Comparison of ENCODE assay signal across 25 cellular contexts in the genomic region with DNA sequence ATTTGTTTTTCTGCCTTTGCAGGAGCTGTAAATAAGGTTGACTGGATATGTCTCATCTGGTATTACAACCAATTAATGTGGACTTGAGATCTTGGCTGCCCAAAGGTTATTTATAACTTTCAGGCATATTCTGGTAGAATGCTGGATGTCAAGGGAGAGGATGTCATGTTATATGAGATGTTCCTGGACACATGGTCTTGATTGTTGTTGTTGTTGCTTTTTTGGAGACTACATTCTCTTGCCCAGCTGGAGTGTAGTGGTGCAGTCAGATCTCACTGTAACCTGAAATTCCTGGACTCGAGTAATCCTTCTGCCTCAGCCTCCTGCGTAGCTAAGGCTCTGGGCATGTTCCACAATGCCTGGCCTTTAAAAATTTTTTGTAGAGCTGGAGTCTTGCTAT.
"Had no signal": no experiment of that assay in that cellular context is flagged by ENCODE, and none has a peak within 500 bp of the region (broad histone marks: within the 10 kb centered on the region; RNA-seq: fewer than 3 reads in every experiment).

No MANE protein-coding gene starts in this region.

- H3K79me2 ChIP-seq: hepatocyte had no signal

- H3K4me2 ChIP-seq: hepatocyte had no signal

- H3K4me3 Mint-ChIP-seq: memory B cell; natural killer cell treated with Interleukin-12 subunit alpha and Interleukin-12 subunit beta and Interleukin-15 and Interleukin-18, amount 100 ng/mL, for 72 hours; neural crest cell; stimulated activated naive B cell treated with anti-CD40 and anti-IgM and Interleukin-4, amounts not matched to agents 10 μg/mL and 1 μg/mL and 100 μg/mL, for 72 hours; stimulated activated naive CD8-positive, alpha-beta T cell treated with anti-CD3 and anti-CD28 coated beads, Interleukin-15, Interleukin-2, amounts not matched to agents 100 ng/mL and 50 ng/mL, for 24 hours had no signal

- H3K36me3 ChIP-seq: pancreas, right atrium auricular region, uterus had no signal

- DNase-seq: dermis blood vessel endothelial cell; effector memory CD4-positive, alpha-beta T cell; head of caudate nucleus; kidney; left ventricle myocardium inferior; lower lobe of right lung; naive B cell; pancreas; small intestine; stimulated activated CD4-positive, alpha-beta T cell treated with anti-CD3 and anti-CD28 coated beads, Interleukin-15, amount 100 ng/mL, for 24 hours; stimulated activated CD4-positive, alpha-beta T cell treated with anti-CD3 and anti-CD28 coated beads, Interleukin-2, amount 100 ng/mL, for 48 hours; stimulated activated naive B cell treated with anti-CD40 and anti-IgM and Interleukin-4, amounts not matched to agents 10 μg/mL and 1 μg/mL and 100 μg/mL, for 72 hours; upper lobe of right lung; uterus had no signal

- H2AFZ ChIP-seq: hepatocyte had no signal

- H3K4me3 ChIP-seq: coronary artery, esophagus muscularis mucosa, hepatocyte, left ventricle myocardium inferior, lower lobe of right lung, pancreas, right atrium auricular region, thoracic aorta, tibial nerve, upper lobe of right lung, uterus had no signal

- H3K27ac Mint-ChIP-seq: natural killer cell treated with Interleukin-12 subunit alpha and Interleukin-12 subunit beta and Interleukin-15 and Interleukin-18, amount 100 ng/mL, for 72 hours; stimulated activated naive B cell treated with anti-CD40 and anti-IgM and Interleukin-4, amounts not matched to agents 10 μg/mL and 1 μg/mL and 100 μg/mL, for 72 hours; stimulated activated naive CD8-positive, alpha-beta T cell treated with anti-CD3 and anti-CD28 coated beads, Interleukin-15, Interleukin-2, amounts not matched to agents 100 ng/mL and 50 ng/mL, for 24 hours had no signal

- H3K9me3 ChIP-seq: neutrophil, pancreas, upper lobe of right lung, uterus had no signal

- H3K4me1 ChIP-seq: lower lobe of right lung, pancreas, right atrium auricular region, tibial nerve, upper lobe of right lung had no signal

- H3K27ac ChIP-seq: hepatocyte, left ventricle myocardium inferior, lower lobe of right lung, neutrophil, pancreas, right atrium auricular region, thoracic aorta, tibial nerve, upper lobe of right lung, uterus had no signal

- H3K27me3 ChIP-seq: esophagus muscularis mucosa, hepatocyte, neutrophil, pancreas, right atrium auricular region, tibial nerve, upper lobe of right lung, uterus had no signal

- ATAC-seq: lower lobe of right lung; natural killer cell treated with Interleukin-12 subunit alpha and Interleukin-12 subunit beta and Interleukin-15 and Interleukin-18, amount 100 ng/mL, for 72 hours; pancreas; stimulated activated naive B cell treated with anti-CD40 and anti-IgM and Interleukin-4, amounts not matched to agents 10 μg/mL and 1 μg/mL and 100 μg/mL, for 72 hours; upper lobe of right lung had no signal

- H3K27me3 Mint-ChIP-seq: memory B cell; naive B cell; natural killer cell treated with Interleukin-12 subunit alpha and Interleukin-12 subunit beta and Interleukin-15 and Interleukin-18, amount 100 ng/mL, for 72 hours; stimulated activated naive B cell treated with anti-CD40 and anti-IgM and Interleukin-4, amounts not matched to agents 10 μg/mL and 1 μg/mL and 100 μg/mL, for 72 hours; stimulated activated naive CD8-positive, alpha-beta T cell treated with anti-CD3 and anti-CD28 coated beads, Interleukin-15, Interleukin-2, amounts not matched to agents 100 ng/mL and 50 ng/mL, for 24 hours had no signal
